In the genomic region with DNA sequence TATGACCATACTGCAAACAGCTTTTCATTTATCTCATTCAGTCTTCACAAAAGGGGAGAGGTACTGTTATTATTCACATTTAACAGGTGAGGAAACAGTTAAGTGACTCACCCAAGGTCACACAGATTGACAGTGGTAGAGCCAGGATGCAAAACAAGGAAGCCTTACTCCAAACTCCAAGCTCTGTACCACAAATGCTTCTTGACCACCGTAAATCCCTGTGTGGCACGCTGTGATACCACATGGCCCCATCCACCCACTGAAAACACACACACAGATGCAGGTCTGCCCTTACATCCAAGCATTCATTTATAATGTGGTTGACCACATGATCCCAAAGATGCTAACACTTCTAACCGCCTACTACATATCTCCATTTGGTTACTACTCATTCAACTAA, we compare ENCODE assay signal across 23 cellular contexts.
A peak's percentile ranks its signal among the peaks of the same experiment; 100 is the strongest.
DNase-seq lines count a peak whose midpoint lies in the region; ATAC-seq, FAIRE-seq and TF ChIP-seq lines count a peak whose summit lies in the region.
"Had no signal": no experiment of that assay in that cellular context is flagged by ENCODE, and none has a peak within 500 bp of the region (broad histone marks: within the 10 kb centered on the region; RNA-seq: fewer than 3 reads in every experiment).

No MANE protein-coding gene starts in this region.

- 0 out of 2 replicates have a peak, but pooled peaks cover 7% of the 10 kb centered on the region for H3K4me1 ChIP-seq in SJCRH30
- H3K4me1 ChIP-seq in pancreas: peaks cover 0 to 5% (median 0%) of the 10 kb centered on the region in 3 donors
- H3K4me1 ChIP-seq: adrenal gland had no signal

- no peak overlapping the region for H3K27ac ChIP-seq in SJCRH30
- H3K27ac ChIP-seq in pancreas: no peak overlapping the region
- H3K27ac ChIP-seq: adrenal gland, heart right ventricle, vagina had no signal

- H3K36me3 Mint-ChIP-seq in activated naive CD8-positive, alpha-beta T cell treated with anti-CD3 and anti-CD28 coated beads, Interleukin-2, amount 50 U/mL, for 24 hours (ENCODE audit: low read depth): peaks cover under 1% of the 10 kb centered on the region
- peaks cover 1% of the 10 kb centered on the region for H3K36me3 Mint-ChIP-seq in activated naive CD8-positive, alpha-beta T cell treated with anti-CD3 and anti-CD28 coated beads for 36 hours
- H3K36me3 Mint-ChIP-seq: naive B cell had no signal

- H3K4me3 ChIP-seq in SJCRH30 (no peak overlapping the region), bronchial epithelial cell (ENCODE audit: low read depth, low read length) (no peak overlapping the region), pancreas (no peak overlapping the region)
- H3K4me3 ChIP-seq: adrenal gland, GM23338, heart right ventricle, vagina had no signal

- H3K27me3 ChIP-seq in SJCRH30 (no peaks in the 10 kb centered on the region), bronchial epithelial cell (ENCODE audit: control insufficient read depth, insufficient read depth, low read length) (no peaks in the 10 kb centered on the region), pancreas (no peaks in the 10 kb centered on the region)
- H3K27me3 ChIP-seq: adrenal gland, heart right ventricle, vagina had no signal

- H3K9me3 ChIP-seq in SJCRH30 (replicated peaks) (no peaks in the 10 kb centered on the region), pancreas (no peaks in the 10 kb centered on the region)
- H3K9me3 ChIP-seq: adrenal gland, vagina had no signal

- peaks cover 2% of the 10 kb centered on the region for H3K9me3 Mint-ChIP-seq in activated naive CD8-positive, alpha-beta T cell treated with anti-CD3 and anti-CD28 coated beads, Interleukin-2, amount 50 U/mL, for 24 hours
- peaks cover 5% of the 10 kb centered on the region for H3K9me3 Mint-ChIP-seq in activated naive CD8-positive, alpha-beta T cell treated with anti-CD3 and anti-CD28 coated beads for 36 hours
- H3K9me3 Mint-ChIP-seq: activated CD4-positive, alpha-beta T cell treated with anti-CD3 and anti-CD28 coated beads, Interleukin-2, amount 10 ng/mL, durations not matched to agents 7 days and 5 days had no signal

- no peak overlapping the region for H3K4me3 Mint-ChIP-seq in activated naive CD8-positive, alpha-beta T cell treated with anti-CD3 and anti-CD28 coated beads, Interleukin-2, amount 50 U/mL, for 24 hours
- H3K4me3 Mint-ChIP-seq in activated naive CD8-positive, alpha-beta T cell treated with anti-CD3 and anti-CD28 coated beads for 36 hours: no peak overlapping the region
- H3K4me3 Mint-ChIP-seq: activated CD4-positive, alpha-beta T cell treated with anti-CD3 and anti-CD28 coated beads, Interleukin-2, amount 10 ng/mL, durations not matched to agents 7 days and 5 days; GM23338; naive B cell had no signal

- FAIRE-seq in bronchial epithelial cell (lab: Jason Lieb, UNC): peak; percentile 43
- peak; percentile 59 for FAIRE-seq in urothelium cell line (lab: Jason Lieb, UNC)
- no peak for FAIRE-seq in pancreas (lab: Jason Lieb, UNC)
- FAIRE-seq: HepG2, TTC549 had no signal

- H3K27ac Mint-ChIP-seq in activated naive CD8-positive, alpha-beta T cell treated with anti-CD3 and anti-CD28 coated beads, Interleukin-2, amount 50 U/mL, for 24 hours: no peak overlapping the region
- H3K27ac Mint-ChIP-seq in activated naive CD8-positive, alpha-beta T cell treated with anti-CD3 and anti-CD28 coated beads for 36 hours: no peak overlapping the region
- H3K27ac Mint-ChIP-seq: activated CD4-positive, alpha-beta T cell treated with anti-CD3 and anti-CD28 coated beads, Interleukin-2, amount 10 ng/mL, durations not matched to agents 7 days and 5 days; GM23338 had no signal

- DNase-seq in activated naive CD8-positive, alpha-beta T cell treated with anti-CD3 and anti-CD28 coated beads, Interleukin-2, amount 50 U/mL, for 24 hours: no peak
- DNase-seq in activated naive CD8-positive, alpha-beta T cell treated with anti-CD3 and anti-CD28 coated beads for 36 hours: no peak
- DNase-seq in SJCRH30 (peak; percentile 71 to 78), bronchial epithelial cell (ENCODE audit: low read depth) (no peak), urothelium cell line (ENCODE audit: low spot score) (no peak), pancreas (no peak), posterior vena cava (ENCODE audit: low spot score) (no peak)
- DNase-seq: activated CD4-positive, alpha-beta T cell treated with anti-CD3 and anti-CD28 coated beads, Interleukin-2, amount 10 ng/mL, durations not matched to agents 7 days and 5 days; adrenal gland; caudate nucleus; heart right ventricle; mesendoderm; naive B cell; NCI-H1105 treated with DMSO at 0.1 percent for 48 hours; NCI-H2081; NCI-H446 treated with DMSO at 0.1 percent for 48 hours; PC-3; right cardiac atrium; SHP77 treated with DMSO at 0.1 percent for 48 hours had no signal

- peak; percentile 73 for ATAC-seq in activated naive CD8-positive, alpha-beta T cell treated with anti-CD3 and anti-CD28 coated beads, Interleukin-2, amount 50 U/mL, for 24 hours
- ATAC-seq in pancreas: no peak
- ATAC-seq: GM23338, heart right ventricle, HepG2, PC-3, right cardiac atrium had no signal

- H3K4me1 Mint-ChIP-seq in activated naive CD8-positive, alpha-beta T cell treated with anti-CD3 and anti-CD28 coated beads, Interleukin-2, amount 50 U/mL, for 24 hours: peaks cover 21% of the 10 kb centered on the region
- H3K4me1 Mint-ChIP-seq in activated naive CD8-positive, alpha-beta T cell treated with anti-CD3 and anti-CD28 coated beads for 36 hours: peaks cover 14% of the 10 kb centered on the region

- no peak for TF ChIP-seq CTCF in bronchial epithelial cell (IDR thresholded peaks at IDR 0.05; ENCODE audit: insufficient read depth, low read length, severe bottlenecking)
- no peak for TF ChIP-seq CTCF in pancreas (IDR thresholded peaks at IDR 0.05)

- no peaks in the 10 kb centered on the region for H3K27me3 Mint-ChIP-seq in activated naive CD8-positive, alpha-beta T cell treated with anti-CD3 and anti-CD28 coated beads, Interleukin-2, amount 50 U/mL, for 24 hours
- H3K27me3 Mint-ChIP-seq in activated naive CD8-positive, alpha-beta T cell treated with anti-CD3 and anti-CD28 coated beads for 36 hours: no peaks in the 10 kb centered on the region
- H3K27me3 Mint-ChIP-seq: activated CD4-positive, alpha-beta T cell treated with anti-CD3 and anti-CD28 coated beads, Interleukin-2, amount 10 ng/mL, durations not matched to agents 7 days and 5 days; naive B cell had no signal

- intact Hi-C loops in pancreas (cut with DNase I) (no loop called here), posterior vena cava (cut with DNase I) (no loop called here)

- no peaks in the 10 kb centered on the region for H3K36me3 ChIP-seq in SJCRH30
- no peaks in the 10 kb centered on the region for H3K36me3 ChIP-seq in bronchial epithelial cell (ENCODE audit: control insufficient read depth, insufficient read depth, low read length)
- no peaks in the 10 kb centered on the region for H3K36me3 ChIP-seq in pancreas
- H3K36me3 ChIP-seq: adrenal gland, heart right ventricle, vagina had no signal

- 91 to 96% methylated on average over 3 of the region's 3 CpGs for WGBS in pancreas, 2 donors

Comparison
In these comparisons a context has a peak if more than half of its experiments do, and no peak if none do; other contexts are left out.
1. DNase-seq: peak in SJCRH30 (2 of 2); none in activated naive CD8-positive, alpha-beta T cell treated with anti-CD3 and anti-CD28 coated beads, Interleukin-2, amount 50 U/mL, for 24 hours (single experiment), activated naive CD8-positive, alpha-beta T cell treated with anti-CD3 and anti-CD28 coated beads for 36 hours (single experiment), bronchial epithelial cell (single experiment), urothelium cell line (single experiment), pancreas (0 of 6) and posterior vena cava (single experiment).